Comparison of ENCODE assay signal across 8 cellular contexts in genomic region chr6:37257320-37257633, GRCh38. TPM values are rescaled to one million over a fixed set of nuclear protein-coding genes. Genes with fewer than 3 reads are reported as not detected.
DNase-seq lines count a peak whose midpoint lies in the region; ATAC-seq and TF ChIP-seq lines count a peak whose summit lies in the region.

No MANE protein-coding gene starts in this region.

- H3K36me3 ChIP-seq in heart left ventricle = no peaks in the 10 kb centered on the region
- no peaks in the 10 kb centered on the region for H3K36me3 ChIP-seq in lung (ENCODE audit: control insufficient read depth in 2 of 2, insufficient read depth in 2 of 2, low read length in 2 of 2)
- no peaks in the 10 kb centered on the region for H3K36me3 ChIP-seq in upper lobe of left lung

- H3K27me3 Mint-ChIP-seq in brain = peaks cover 28% of the 10 kb centered on the region

- H3K9me3 Mint-ChIP-seq in brain = no peaks in the 10 kb centered on the region

- peak overlapping the region in 9 of 12 donors; percentile 79 to 97 (median 88) for H3K27ac ChIP-seq in heart left ventricle
- peak overlapping the region; percentile 36 to 98 for H3K27ac ChIP-seq in lung (ENCODE audit: low read depth in 1 of 2, low read length in 1 of 2)
- peak overlapping the region; percentile 91 to 95 (median 94) for H3K27ac ChIP-seq in upper lobe of left lung

- TF ChIP-seq POLR2A in heart left ventricle (IDR thresholded peaks at IDR 0.05) (no peak), upper lobe of left lung (IDR thresholded peaks at IDR 0.05) (no peak)

- no peaks in the 10 kb centered on the region for H3K36me3 Mint-ChIP-seq in brain

- 0 to 1% (median 1%) methylated on average over 9 of the region's 9 CpGs for WGBS in heart left ventricle, 4 donors
- WGBS in lung, 2 donors = 1 to 2% methylated on average over 9 of the region's 9 CpGs
- WGBS in upper lobe of left lung, 2 donors = 0 to 3% methylated on average over 9 of the region's 9 CpGs

- H3K27ac Mint-ChIP-seq in brain = peak overlapping the region; percentile 73 to 93 (median 88)

- TF ChIP-seq CTCF in heart left ventricle (IDR thresholded peaks at IDR 0.05) = no peak
- no peak for TF ChIP-seq CTCF in brain (conservative IDR thresholded peaks at IDR 0.05)
- TF ChIP-seq CTCF in lung (IDR thresholded peaks at IDR 0.05; ENCODE audit: control extremely low read depth, extremely low read depth) = no peak
- TF ChIP-seq CTCF in upper lobe of left lung (IDR thresholded peaks at IDR 0.05) = no peak

- H3K27me3 ChIP-seq in heart left ventricle (no peaks in the 10 kb centered on the region), lung (ENCODE audit: control insufficient read depth, insufficient read depth) (no peaks in the 10 kb centered on the region), upper lobe of left lung (no peaks in the 10 kb centered on the region)

- intact Hi-C loops in heart left ventricle (cut with DNase I) = loop anchor here in 1 of 10 donors (1.0 kb wide), 1 partner anchor 17 kb away; no protein-coding TSS in a partner anchor
- intact Hi-C loops in left ventricle myocardium superior (cut with micrococcal nuclease) = no loop called here

- no peak for TF ChIP-seq EP300 in upper lobe of left lung (IDR thresholded peaks at IDR 0.05)

- H3K4me1 ChIP-seq in heart left ventricle (peaks cover 0 to 42% (median 18%) of the 10 kb centered on the region in 12 donors), lung (ENCODE audit: control insufficient read depth in 2 of 2, insufficient read depth in 2 of 2, low read length in 2 of 2) (peaks cover 2 to 8% of the 10 kb centered on the region in 2 donors), upper lobe of left lung (peaks cover 15 to 36% (median 22%) of the 10 kb centered on the region in 4 donors)

- H3K4me3 Mint-ChIP-seq in brain = peak overlapping the region; percentile 83 to 94 (median 86)

- H3K9me3 ChIP-seq in heart left ventricle (no peaks in the 10 kb centered on the region), lung (ENCODE audit: control insufficient read depth in 2 of 2, insufficient read depth in 1 of 2, low read length in 1 of 2) (no peaks in the 10 kb centered on the region), upper lobe of left lung (no peaks in the 10 kb centered on the region)

- H3K4me3 ChIP-seq in heart left ventricle = peak overlapping the region; percentile 58 to 98 (median 86)
- H3K4me3 ChIP-seq in lung = peak overlapping the region; percentile 97
- H3K4me3 ChIP-seq in upper lobe of left lung = peak overlapping the region; percentile 4 to 82 (median 80)

- ATAC-seq in heart left ventricle (no peak), left ventricle myocardium superior (no peak), lung (ENCODE audit: insufficient read depth, low FRiP score) (no peak), upper lobe of left lung (ENCODE audit: low FRiP score in 2 of 2) (no peak), HG03097 (IDR thresholded peaks at IDR 0.05; ENCODE audit: low FRiP score, unreplicated experiment) (no peak)

- no peak for DNase-seq in heart left ventricle
- DNase-seq in left ventricle myocardium superior = no peak
- no peak for DNase-seq in lung (ENCODE audit: low spot score)
- DNase-seq in upper lobe of left lung = no peak
- DNase-seq in NCI-H345 (lab: John Stamatoyannopoulos, UW) = no peak
- no peak for DNase-seq in mucosa of gallbladder (ENCODE audit: low spot score)

- peaks cover 33% of the 10 kb centered on the region for H3K4me1 Mint-ChIP-seq in brain

RNA-seq across cellular contexts. Expression of gene TBC1D22B, which starts 0.3 kb away (rescaled TPM):
- total RNA-seq in heart left ventricle (10 to 100 TPM in 1 of 9 donors, 1 to 10 TPM in 8; 5.5 to 10.0 (median 7.3) TPM), left ventricle myocardium superior (6.3 TPM), lung (1 to 10 TPM; 9.4 to 9.7 TPM), upper lobe of left lung (10 to 100 TPM in 5 of 6 donors, 1 to 10 TPM in 1; 10.0 to 17.8 (median 10.9) TPM), mucosa of gallbladder (15.3 TPM)
- polyA plus RNA-seq in heart left ventricle (10 to 100 TPM in 1 of 2 donors, 1 to 10 TPM in 1; 3.1 to 10.7 TPM), brain (ENCODE audit: insufficient read depth, low read depth, low replicate concordance) (16.3 TPM), lung (1 to 10 TPM; 6.8 to 8.2 TPM)

RNA-seq across cellular contexts. Expression of gene TMEM217, which starts 0.7 kb away (rescaled TPM):
- total RNA-seq in heart left ventricle (1 to 10 TPM in 2 of 9 donors, under 1 TPM in 4, not detected in 3; 0.23 to 2.1 (median 0.75) TPM), left ventricle myocardium superior (not detected), lung (under 1 TPM; 0.40 to 1.00 TPM), upper lobe of left lung (1 to 10 TPM in 4 of 6 donors, under 1 TPM in 2; 0.67 to 3.4 (median 1.1) TPM), mucosa of gallbladder (0.55 TPM)
- polyA plus RNA-seq in heart left ventricle (under 1 TPM; 0.15 to 0.73 TPM), brain (ENCODE audit: insufficient read depth, low read depth, low replicate concordance) (1.1 TPM), lung (1 to 10 TPM in 1 of 2 donors, under 1 TPM in 1; 0.94 to 1.9 TPM)
